11 cellular contexts compared by ENCODE assay signal in the genomic region with DNA sequence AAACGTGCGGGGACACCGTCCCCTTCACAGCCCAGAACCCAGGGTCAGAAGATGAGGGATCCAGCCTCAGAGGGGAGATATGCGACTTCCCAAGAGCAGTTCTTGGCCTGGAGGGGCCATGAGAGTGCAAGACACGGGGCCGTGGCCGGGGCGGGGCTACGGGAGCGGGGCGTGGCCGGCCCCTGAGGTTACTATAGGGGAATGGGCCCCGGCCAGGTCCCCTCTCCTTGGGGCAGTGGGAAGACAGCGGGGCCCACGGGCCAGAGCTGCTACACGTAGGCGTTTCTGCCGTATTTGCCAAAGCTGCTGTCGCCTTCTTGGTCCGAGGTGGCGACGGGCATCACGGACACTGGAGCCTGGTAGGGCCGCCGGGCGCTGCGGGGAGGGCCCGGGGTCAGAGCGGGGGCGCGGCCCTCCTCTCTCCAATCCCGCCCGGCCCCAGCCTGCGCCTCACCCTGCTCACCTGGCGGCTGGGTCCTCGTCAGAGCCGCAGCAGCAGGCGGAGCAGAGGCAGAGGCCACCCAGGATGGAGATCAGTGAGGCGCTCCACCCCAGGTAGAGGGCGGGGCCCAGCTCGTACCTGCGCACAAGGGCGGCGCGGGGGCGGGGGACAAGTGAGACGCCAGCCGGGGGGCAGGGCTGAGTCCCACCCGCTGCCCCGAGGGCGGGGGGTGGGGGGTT. TPM values are rescaled to one million over a fixed set of nuclear protein-coding genes. Genes with fewer than 3 reads are reported as not detected.
DNase-seq lines count a peak whose midpoint lies in the region; ATAC-seq, FAIRE-seq and TF ChIP-seq lines count a peak whose summit lies in the region.
"Had no signal": no experiment of that assay in that cellular context is flagged by ENCODE, and none has a peak within 500 bp of the region (broad histone marks: within the 10 kb centered on the region; RNA-seq: fewer than 3 reads in every experiment).

No MANE protein-coding gene starts in this region.

- peak overlapping the region; percentile 63 for H3K4me3 Mint-ChIP-seq in nephron progenitor cell

- peak overlapping the region; percentile 5 for H3K4me2 ChIP-seq in endothelial cell of umbilical vein (ENCODE audit: insufficient read depth, low read length)

- POLR2A ChIA-PET in endothelial cell of umbilical vein (lab: Charles Lee) = no interaction called here

- TF ChIP-seq POLR2A in endothelial cell of umbilical vein (IDR thresholded peaks at IDR 0.05; ENCODE audit: low read depth, low read length) = no peak

- TF ChIP-seq CTCF in endothelial cell of umbilical vein (IDR thresholded peaks at IDR 0.05; ENCODE audit: extremely low read depth in 1 of 2, insufficient read depth in 1 of 2, low read depth in 1 of 2, low read length in 2 of 2) = no peak
- no peak for TF ChIP-seq CTCF in nephron progenitor cell (IDR thresholded peaks at IDR 0.05)

- H3K27ac Mint-ChIP-seq in nephron progenitor cell = no peak overlapping the region
- H3K27ac Mint-ChIP-seq: activated T-helper 2 cell treated with anti-CD3 and anti-CD28 coated beads, Interferon-gamma antibody, Interleukin-2, Interleukin-4, amounts not matched to agents 10 μg/mL and 5 μg/mL and 100 μg/mL, durations not matched to agents 14 hours and 24 hours and 36 hours had no signal

- no peaks in the 10 kb centered on the region for H3K27me3 ChIP-seq in endothelial cell of umbilical vein (ENCODE audit: control insufficient read depth in 2 of 2, insufficient read depth in 2 of 2, low read length in 2 of 2)

- H3K9me3 ChIP-seq in endothelial cell of umbilical vein (replicated peaks; ENCODE audit: control insufficient read depth, insufficient read depth, low read length) = no peaks in the 10 kb centered on the region
- H3K9me3 ChIP-seq: HAP-1 had no signal

- ATAC-seq in GM18909 (IDR thresholded peaks at IDR 0.05; ENCODE audit: poor library complexity, unreplicated experiment) (no peak), HG02884 (IDR thresholded peaks at IDR 0.05; ENCODE audit: unreplicated experiment) (no peak)
- ATAC-seq in activated CD4-positive, CD25-positive, alpha-beta regulatory T cell treated with anti-CD3 and anti-CD28 coated beads, Interleukin-2, amount 50 U/mL, for 24 hours = no peak

- peaks cover 0 to 6% of the 10 kb centered on the region in 2 experiments for H3K36me3 ChIP-seq in endothelial cell of umbilical vein (ENCODE audit: control insufficient read depth in 2 of 2, extremely low read depth in 1 of 2, insufficient read depth in 2 of 2, low read length in 2 of 2)
- H3K36me3 ChIP-seq: HAP-1 had no signal

- FAIRE-seq in endothelial cell of umbilical vein (lab: Jason Lieb, UNC) = no peak

- H3K79me2 ChIP-seq in endothelial cell of umbilical vein (ENCODE audit: control insufficient read depth, insufficient read depth, low read length) = no peaks in the 10 kb centered on the region

- H3K4me1 Mint-ChIP-seq in nephron progenitor cell = peaks cover 25% of the 10 kb centered on the region

- no peaks in the 10 kb centered on the region for H3K9me1 ChIP-seq in endothelial cell of umbilical vein (replicated peaks; ENCODE audit: control insufficient read depth, extremely low read depth, insufficient read depth, low read length)

- BruUV-seq in endothelial cell of umbilical vein (replicated peaks; lab: Mats Ljungman, UMichigan) = TSS peak; percentile 14

- peaks cover 11% of the 10 kb centered on the region for H3K27me3 Mint-ChIP-seq in nephron progenitor cell (ENCODE audit: low read depth, poor library complexity)

- peak overlapping the region; percentile 45 for H2AFZ ChIP-seq in endothelial cell of umbilical vein (ENCODE audit: low read depth, low read length)

- DNase-seq in D341Med (ENCODE audit: low spot score) (peak; percentile 44), NCI-H2196 treated with DMSO at 0.1 percent for 48 hours (lab: John Stamatoyannopoulos, UW; ENCODE audit: unreplicated experiment) (peak; percentile 86), endothelial cell of umbilical vein (ENCODE audit: low read depth, low spot score) (peak; percentile 10), nephron progenitor cell (peak; percentile 70)
- no peak for DNase-seq in stimulated activated CD8-positive, alpha-beta memory T cell treated with anti-CD3 and anti-CD28 coated beads, Interleukin-4, amount 100 ng/mL, for 48 hours
- DNase-seq: left cardiac atrium had no signal

- H3K9me3 Mint-ChIP-seq in nephron progenitor cell = no peaks in the 10 kb centered on the region
- H3K9me3 Mint-ChIP-seq: activated T-helper 2 cell treated with anti-CD3 and anti-CD28 coated beads, Interferon-gamma antibody, Interleukin-2, Interleukin-4, amounts not matched to agents 10 μg/mL and 5 μg/mL and 100 μg/mL, durations not matched to agents 14 hours and 24 hours and 36 hours had no signal

- H3K4me1 ChIP-seq in endothelial cell of umbilical vein (ENCODE audit: control insufficient read depth, extremely low read depth, insufficient read depth, low read length) = peaks cover 13% of the 10 kb centered on the region
- H3K4me1 ChIP-seq: HAP-1 had no signal

- CTCF ChIA-PET in endothelial cell of umbilical vein (lab: Charles Lee) = interaction anchor here (0.8 to 8.1 kb wide), 4 partner anchors 12 to 51 kb away, joined by 3 to 42 read pairs (median 7); a partner anchor contains a TSS

- peaks cover 9% of the 10 kb centered on the region for H3K36me3 Mint-ChIP-seq in nephron progenitor cell (ENCODE audit: low read depth)

- peak overlapping the region in 1 of 3 experiments; percentile 18 for H3K4me3 ChIP-seq in endothelial cell of umbilical vein (replicated peaks in 1 of 3; ENCODE audit: insufficient read depth in 1 of 3, low read depth in 1 of 3, low read length in 3 of 3)
- H3K4me3 ChIP-seq: HAP-1 had no signal

- no peak overlapping the region for H3K9ac ChIP-seq in endothelial cell of umbilical vein (replicated peaks; ENCODE audit: extremely low read depth, insufficient read depth, low read length)

- dilution Hi-C loops in endothelial cell of umbilical vein (cut with MboI; ENCODE audit: extremely low pct_ligation_motif_present, low sequenced_read_pairs) = no loop called here

- H4K20me1 ChIP-seq in endothelial cell of umbilical vein (replicated peaks; ENCODE audit: control insufficient read depth, extremely low read depth, insufficient read depth, low read length) = no peaks in the 10 kb centered on the region

- intact Hi-C loops in endothelial cell of umbilical vein (cut with micrococcal nuclease) = no loop called here

- H3K27ac ChIP-seq in endothelial cell of umbilical vein (ENCODE audit: insufficient read depth, low read depth, low read length) = no peak overlapping the region

TF ChIP-seq in endothelial cell of umbilical vein, 7 proteins besides CTCF, POLR2A, EP300 and RAD21:
- TF ChIP-seq POLR2AphosphoS5 (IDR thresholded peaks at IDR 0.05; ENCODE audit: insufficient read depth, low read depth, low read length) (peak; percentile 7), EZH2 (IDR thresholded peaks at IDR 0.05; ENCODE audit: borderline replicate concordance, low read depth, low read length, severe bottlenecking) (no peak)
TF ChIP-seq in endothelial cell of umbilical vein: peak in this region for 1.

RNA-seq across cellular contexts. Expression of a gene that starts 5.3 kb away (rescaled TPM):
- 9.3 and 11.3 TPM in 2 replicates for total RNA-seq in endothelial cell of umbilical vein
- 17.7 and 21.1 TPM in 2 replicates for polyA plus RNA-seq in endothelial cell of umbilical vein
- 6.1 and 7.9 TPM in 2 replicates for polyA plus RNA-seq in endothelial cell of umbilical vein (2011; cell fraction: cytosol; rRNA removed)
- polyA plus RNA-seq in endothelial cell of umbilical vein (2011; cell fraction: nucleus; rRNA removed) = 54.8 and 59.4 TPM in 2 replicates
- 4.2 and 4.5 TPM in 2 replicates for polyA plus RNA-seq in endothelial cell of umbilical vein (2012)
- 10.3 and 15.8 TPM in 2 replicates for polyA minus RNA-seq in endothelial cell of umbilical vein
- polyA minus RNA-seq in endothelial cell of umbilical vein (2011; cell fraction: cytosol; rRNA and poly(A)+ RNA removed) = 3.2 TPM
- 15.7 TPM in 2 replicates for polyA minus RNA-seq in endothelial cell of umbilical vein (2011; cell fraction: nucleus; rRNA and poly(A)+ RNA removed)

RNA-seq across cellular contexts. Expression of a gene that starts 12.6 kb away (rescaled TPM):
- total RNA-seq in endothelial cell of umbilical vein = 132 and 187 TPM in 2 replicates
- polyA plus RNA-seq in endothelial cell of umbilical vein = 330 and 346 TPM in 2 replicates
- polyA plus RNA-seq in endothelial cell of umbilical vein (2011; cell fraction: cytosol; rRNA removed) = 465 and 499 TPM in 2 replicates
- 220 and 231 TPM in 2 replicates for polyA plus RNA-seq in endothelial cell of umbilical vein (2011; cell fraction: nucleus; rRNA removed)
- polyA plus RNA-seq in endothelial cell of umbilical vein (2012) = 175 and 182 TPM in 2 replicates
- polyA minus RNA-seq in endothelial cell of umbilical vein = 98.4 and 129 TPM in 2 replicates
- 35.8 TPM for polyA minus RNA-seq in endothelial cell of umbilical vein (2011; cell fraction: cytosol; rRNA and poly(A)+ RNA removed)
- 25.9 and 31.1 TPM in 2 replicates for polyA minus RNA-seq in endothelial cell of umbilical vein (2011; cell fraction: nucleus; rRNA and poly(A)+ RNA removed)

RNA-seq across cellular contexts. Expression of a gene that starts 14.3 kb away (rescaled TPM):
- 89.9 and 90.5 TPM in 2 replicates for total RNA-seq in endothelial cell of umbilical vein
- polyA plus RNA-seq in endothelial cell of umbilical vein = 74.1 and 77.1 TPM in 2 replicates
- polyA plus RNA-seq in endothelial cell of umbilical vein (2011; cell fraction: cytosol; rRNA removed) = 67.2 and 72.3 TPM in 2 replicates
- polyA plus RNA-seq in endothelial cell of umbilical vein (2011; cell fraction: nucleus; rRNA removed) = 27.7 and 33.0 TPM in 2 replicates
- 69.7 and 79.2 TPM in 2 replicates for polyA plus RNA-seq in endothelial cell of umbilical vein (2012)
- 15.8 and 17.6 TPM in 2 replicates for polyA minus RNA-seq in endothelial cell of umbilical vein
- 37.8 TPM for polyA minus RNA-seq in endothelial cell of umbilical vein (2011; cell fraction: cytosol; rRNA and poly(A)+ RNA removed)
- 4.9 and 8.3 TPM in 2 replicates for polyA minus RNA-seq in endothelial cell of umbilical vein (2011; cell fraction: nucleus; rRNA and poly(A)+ RNA removed)

RNA-seq across cellular contexts. Expression of a gene that starts 14.9 kb away (rescaled TPM):
- total RNA-seq in endothelial cell of umbilical vein = 161 and 170 TPM in 2 replicates
- polyA plus RNA-seq in endothelial cell of umbilical vein = 143 and 212 TPM in 2 replicates
- 99.3 and 111 TPM in 2 replicates for polyA plus RNA-seq in endothelial cell of umbilical vein (2011; cell fraction: cytosol; rRNA removed)
- polyA plus RNA-seq in endothelial cell of umbilical vein (2011; cell fraction: nucleus; rRNA removed) = 158 and 175 TPM in 2 replicates
- 120 and 135 TPM in 2 replicates for polyA plus RNA-seq in endothelial cell of umbilical vein (2012)
- polyA minus RNA-seq in endothelial cell of umbilical vein = 89.2 and 107 TPM in 2 replicates
- polyA minus RNA-seq in endothelial cell of umbilical vein (2011; cell fraction: cytosol; rRNA and poly(A)+ RNA removed) = 31.1 TPM
- polyA minus RNA-seq in endothelial cell of umbilical vein (2011; cell fraction: nucleus; rRNA and poly(A)+ RNA removed) = 43.8 and 53.9 TPM in 2 replicates

RNA-seq across cellular contexts. Expression of a gene that starts 31.4 kb away (rescaled TPM):
- total RNA-seq in endothelial cell of umbilical vein = not detected in 2 replicates
- not detected in 2 replicates for polyA plus RNA-seq in endothelial cell of umbilical vein
- polyA plus RNA-seq in endothelial cell of umbilical vein (2011; cell fraction: cytosol; rRNA removed) = not detected in 2 replicates
- polyA plus RNA-seq in endothelial cell of umbilical vein (2011; cell fraction: nucleus; rRNA removed) = not detected in 2 replicates
- not detected in 2 replicates for polyA plus RNA-seq in endothelial cell of umbilical vein (2012)
- not detected in 2 replicates for polyA minus RNA-seq in endothelial cell of umbilical vein
- not detected for polyA minus RNA-seq in endothelial cell of umbilical vein (2011; cell fraction: cytosol; rRNA and poly(A)+ RNA removed)
- polyA minus RNA-seq in endothelial cell of umbilical vein (2011; cell fraction: nucleus; rRNA and poly(A)+ RNA removed) = not detected in 2 replicates
- total RNA-seq: activated T-helper 2 cell treated with anti-CD3 and anti-CD28 coated beads, Interferon-gamma antibody, Interleukin-2, Interleukin-4, amounts not matched to agents 10 μg/mL and 5 μg/mL and 100 μg/mL, durations not matched to agents 14 hours and 24 hours and 36 hours; left cardiac atrium had no signal
